In the genomic region with DNA sequence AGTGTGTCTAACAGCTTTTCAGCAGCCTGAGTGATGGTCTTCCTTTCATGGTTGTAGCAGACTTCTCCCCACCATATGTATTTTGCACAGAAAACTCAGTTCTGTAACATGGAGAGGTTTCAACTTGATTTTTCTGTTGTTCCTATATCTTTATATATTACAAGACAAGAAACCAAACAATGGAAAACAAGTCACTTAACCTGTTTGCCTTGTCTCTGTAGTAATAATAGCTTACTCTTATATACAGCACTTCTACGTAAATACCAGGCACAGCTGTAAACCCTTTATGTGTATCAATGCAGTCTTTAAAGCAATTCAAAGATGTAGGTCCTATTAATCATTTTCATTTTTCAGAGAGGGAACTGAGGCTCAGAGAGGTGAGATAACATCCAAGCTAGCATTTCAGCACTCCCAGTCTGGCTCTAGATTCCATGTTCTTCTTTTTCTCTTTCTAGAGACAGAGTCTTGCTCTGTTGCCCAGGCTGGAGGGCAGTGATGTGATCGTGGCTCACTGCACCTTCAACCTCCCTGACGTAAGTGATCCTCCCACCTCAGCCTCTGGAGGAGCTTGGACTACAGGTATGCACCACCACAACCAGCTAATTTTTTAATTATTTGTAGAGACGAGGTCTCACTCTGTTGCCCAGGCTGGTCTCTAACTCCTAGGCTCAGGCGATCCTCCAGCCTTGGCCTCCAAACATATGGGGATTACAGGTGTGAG, we compare ENCODE assay signal across 8 cellular contexts.
"Had no signal": no experiment of that assay in that cellular context is flagged by ENCODE, and none has a peak within 500 bp of the region (broad histone marks: within the 10 kb centered on the region; RNA-seq: fewer than 3 reads in every experiment).

No MANE protein-coding gene starts in this region.

- H3K9me3 Mint-ChIP-seq: HFFc6 had no signal

- H3K27me3 Mint-ChIP-seq: IgD-negative memory B cell had no signal

- DNase-seq: GM23248, GOT3, H7, HFFc6 had no signal

- H3K27ac Mint-ChIP-seq: HFFc6, IgD-negative memory B cell had no signal

- H3K9me3 ChIP-seq: HAP-1 had no signal

- ATAC-seq: HCT116, HepG2 had no signal

- H3K4me3 ChIP-seq: GM23248, HAP-1 had no signal

- H3K4me3 Mint-ChIP-seq: HFFc6, IgD-negative memory B cell had no signal
